ENCODE assay signal across 7 cellular contexts in genomic region chr1:7902478-7903084, GRCh38. TPM values are rescaled to one million over a fixed set of nuclear protein-coding genes. Genes with fewer than 3 reads are reported as not detected.
DNase-seq lines count a peak whose midpoint lies in the region; ATAC-seq and TF ChIP-seq lines count a peak whose summit lies in the region.

No MANE protein-coding gene starts in this region.

- no CpG with 5 or more reads among the region's 21 CpGs for WGBS in iPS DF 6.9 (ENCODE audit: insufficient coverage, insufficient read length)
- WGBS in smooth muscle cell (ENCODE audit: low lambda C conversion rate) = 34% methylated on average over 21 of the region's 21 CpGs

- no peaks in the 10 kb centered on the region for H3K36me3 Mint-ChIP-seq in brain

- DNase-seq in GM13977 (ENCODE audit: low spot score) (peak; percentile 73), NCI-H2107 (lab: John Stamatoyannopoulos, UW) (peak; percentile 3), UCSD-AML1 (lab: John Stamatoyannopoulos, UW; ENCODE audit: unreplicated experiment) (peak; percentile 56), iPS DF 6.9 (ENCODE audit: low read depth, low spot score) (peak; percentile 91), smooth muscle cell (lab: John Stamatoyannopoulos, UW; ENCODE audit: unreplicated experiment) (no peak)

- peak overlapping the region in 1 of 5 experiments; percentile 36 for H3K27ac Mint-ChIP-seq in brain

- H3K4me3 ChIP-seq in iPS DF 6.9 (ENCODE audit: low read length) = no peak overlapping the region
- no peak overlapping the region for H3K4me3 ChIP-seq in smooth muscle cell

- H3F3A ChIP-seq in smooth muscle cell (ENCODE audit: low read depth) = no peaks in the 10 kb centered on the region

- H3K9me3 ChIP-seq in iPS DF 6.9 (ENCODE audit: control insufficient read depth, insufficient read depth, low read length) (no peaks in the 10 kb centered on the region), smooth muscle cell (replicated peaks; ENCODE audit: low read depth) (no peaks in the 10 kb centered on the region)

- H3K4me1 ChIP-seq in iPS DF 6.9 (ENCODE audit: control insufficient read depth, insufficient read depth, low read length) (no peaks in the 10 kb centered on the region), smooth muscle cell (ENCODE audit: low read depth) (no peaks in the 10 kb centered on the region)

- peak overlapping the region; percentile 89 for H2AFZ ChIP-seq in smooth muscle cell (ENCODE audit: low read depth)

- peak overlapping the region in 2 of 5 experiments; percentile 38 to 59 for H3K4me3 Mint-ChIP-seq in brain

- H3K27me3 ChIP-seq in iPS DF 6.9 (ENCODE audit: control insufficient read depth, insufficient read depth, low read length) = no peaks in the 10 kb centered on the region
- H3K27me3 ChIP-seq in smooth muscle cell (ENCODE audit: low read depth) = no peaks in the 10 kb centered on the region

- H3K36me3 ChIP-seq in iPS DF 6.9 (ENCODE audit: control insufficient read depth, insufficient read depth, low read length) = no peaks in the 10 kb centered on the region
- H3K36me3 ChIP-seq in smooth muscle cell (ENCODE audit: low read depth) = no peaks in the 10 kb centered on the region

- no peaks in the 10 kb centered on the region for H4K20me1 ChIP-seq in smooth muscle cell (ENCODE audit: low read depth)

- no peak overlapping the region for H3K27ac ChIP-seq in iPS DF 6.9 (ENCODE audit: low read length)
- H3K27ac ChIP-seq in smooth muscle cell (ENCODE audit: low read depth) = no peak overlapping the region

- peaks cover 6% of the 10 kb centered on the region for H3K4me1 Mint-ChIP-seq in brain

- H3K9me3 Mint-ChIP-seq in brain = peaks cover 0 to 5% (median 2%) of the 10 kb centered on the region in 5 experiments

- in situ Hi-C loops in GM13977 (cut with MboI; ENCODE audit: low pct_unique_long_range_greater_than_20kb, low sequenced_read_pairs, unreplicated experiment) = loop anchor here (10.0 kb wide), 1 partner anchor 238 kb away; no protein-coding TSS in a partner anchor

- H3K27me3 Mint-ChIP-seq in brain = no peaks in the 10 kb centered on the region

- H3K4me2 ChIP-seq in smooth muscle cell = peak overlapping the region; percentile 81

- no peaks in the 10 kb centered on the region for H3K79me2 ChIP-seq in smooth muscle cell (ENCODE audit: low read depth)

- peak; percentile 77 for TF ChIP-seq CTCF in GM13977 (IDR thresholded peaks at IDR 0.05; ENCODE audit: extremely low read depth, insufficient read depth, missing control alignments)
- peak; percentile 68 to 78 for TF ChIP-seq CTCF in brain (conservative IDR thresholded peaks at IDR 0.05)
- peak; percentile 83 for TF ChIP-seq CTCF in smooth muscle cell (IDR thresholded peaks at IDR 0.05; ENCODE audit: borderline replicate concordance, insufficient read depth, poor library complexity, severe bottlenecking)

- H3K9ac ChIP-seq in smooth muscle cell (ENCODE audit: low read depth) = no peak overlapping the region

- ATAC-seq in GM18502 (IDR thresholded peaks at IDR 0.05; ENCODE audit: poor library complexity, unreplicated experiment) = no peak

RNA-seq across cellular contexts. Expression of gene TNFRSF9, which starts 38.1 kb away (rescaled TPM):
- polyA plus RNA-seq in brain (ENCODE audit: insufficient read depth, low read depth, low replicate concordance) (not detected), smooth muscle cell (0.45 and 0.59 TPM in 2 replicates)
- total RNA-seq in smooth muscle cell = 0.09 TPM in 2 replicates

RNA-seq across cellular contexts. Expression of gene UTS2, which starts 49.7 kb away (rescaled TPM):
- polyA plus RNA-seq in brain (ENCODE audit: insufficient read depth, low read depth, low replicate concordance) (not detected), smooth muscle cell (not detected in 2 replicates)
- total RNA-seq in smooth muscle cell = not detected in 2 replicates

RNA-seq across cellular contexts. Expression of gene PARK7, which starts 58.9 kb away (rescaled TPM):
- 495 TPM for polyA plus RNA-seq in brain (ENCODE audit: insufficient read depth, low read depth, low replicate concordance)
- 177 and 179 TPM in 2 replicates for total RNA-seq in smooth muscle cell
- polyA plus RNA-seq in smooth muscle cell = 434 and 461 TPM in 2 replicates
